In genomic region chr7:99505324-99505662, GRCh38 we compare ENCODE assay signal across 8 cellular contexts. TPM values are rescaled to one million over a fixed set of nuclear protein-coding genes. Genes with fewer than 3 reads are reported as not detected.
DNase-seq lines count a peak whose midpoint lies in the region; ATAC-seq, FAIRE-seq and TF ChIP-seq lines count a peak whose summit lies in the region.

No MANE protein-coding gene starts in this region.

- H3K36me3 Mint-ChIP-seq in natural killer cell treated with Interleukin-12 subunit alpha and Interleukin-12 subunit beta and Interleukin-15 and Interleukin-18, amount 100 ng/mL, for 72 hours, result no peaks in the 10 kb centered on the region

- H3K27ac Mint-ChIP-seq in natural killer cell treated with Interleukin-12 subunit alpha and Interleukin-12 subunit beta and Interleukin-15 and Interleukin-18, amount 100 ng/mL, for 72 hours, result peak overlapping the region; percentile 84 to 94

- no peak for TF ChIP-seq CTCF in colonic mucosa (IDR thresholded peaks at IDR 0.05)

- no peaks in the 10 kb centered on the region for H3K27me3 ChIP-seq in colonic mucosa

- DNase-seq in colonic mucosa (no peak), GM12892 (ENCODE audit: insufficient read length) (no peak), GF-D8 (lab: John Stamatoyannopoulos, UW) (no peak), HTR-8/SVneo (ENCODE audit: insufficient read length, low spot score) (no peak)
- DNase-seq in natural killer cell treated with Interleukin-12 subunit alpha and Interleukin-12 subunit beta and Interleukin-15 and Interleukin-18, amount 100 ng/mL, for 72 hours (ENCODE audit: low spot score), result no peak

- TF ChIP-seq POLR2A in GM12892 (IDR thresholded peaks at IDR 0.05; ENCODE audit: low read depth, low read length), result no peak

- H3K27me3 Mint-ChIP-seq in natural killer cell treated with Interleukin-12 subunit alpha and Interleukin-12 subunit beta and Interleukin-15 and Interleukin-18, amount 100 ng/mL, for 72 hours, result no peaks in the 10 kb centered on the region

- peaks cover 10% of the 10 kb centered on the region; the same call in 1 of the 2 replicates for H3K36me3 ChIP-seq in KOPT-K1 (ENCODE audit: insufficient read depth, low read length)
- H3K36me3 ChIP-seq in colonic mucosa, result no peaks in the 10 kb centered on the region

- intact Hi-C loops in colonic mucosa (cut with DNase I), result loop anchor here (10.0 kb wide), 1 partner anchor 50 kb away; the partner anchor contains the start of genes FAM200A and ZNF655

- peaks cover 13% of the 10 kb centered on the region for H3K4me1 ChIP-seq in colonic mucosa

- H3K27ac ChIP-seq in KOPT-K1 (ENCODE audit: low read depth, low read length, poor library complexity, severe bottlenecking) (peak overlapping the region; percentile 87), colonic mucosa (peak overlapping the region; percentile 83)

- peak overlapping the region; percentile 91 for H3K4me3 Mint-ChIP-seq in natural killer cell treated with Interleukin-12 subunit alpha and Interleukin-12 subunit beta and Interleukin-15 and Interleukin-18, amount 100 ng/mL, for 72 hours

- no peaks in the 10 kb centered on the region for H3K9me3 Mint-ChIP-seq in natural killer cell treated with Interleukin-12 subunit alpha and Interleukin-12 subunit beta and Interleukin-15 and Interleukin-18, amount 100 ng/mL, for 72 hours

- no peaks in the 10 kb centered on the region for H3K9me3 ChIP-seq in KOPT-K1 (ENCODE audit: insufficient read depth, low read length, poor library complexity, severe bottlenecking)
- no peaks in the 10 kb centered on the region for H3K9me3 ChIP-seq in colonic mucosa

- FAIRE-seq in GM12892 (lab: Jason Lieb, UNC), result no peak
- no peak for FAIRE-seq in HTR-8/SVneo (lab: Jason Lieb, UNC)

- H3K4me1 Mint-ChIP-seq in natural killer cell treated with Interleukin-12 subunit alpha and Interleukin-12 subunit beta and Interleukin-15 and Interleukin-18, amount 100 ng/mL, for 72 hours (ENCODE audit: low read depth in 2 of 2), result peaks cover 21 to 23% of the 10 kb centered on the region in 2 donors

- H3K9ac ChIP-seq in colonic mucosa (ENCODE audit: low read depth in 2 of 2, low read length in 2 of 2), result peak overlapping the region; percentile 52 to 80

- H3K4me3 ChIP-seq in colonic mucosa, result peak overlapping the region; percentile 81

- ATAC-seq in GM18519 (IDR thresholded peaks at IDR 0.05; ENCODE audit: low FRiP score, unreplicated experiment) (peak; percentile 12), GM21390 (IDR thresholded peaks at IDR 0.05; ENCODE audit: unreplicated experiment) (no peak)
- ATAC-seq in natural killer cell treated with Interleukin-12 subunit alpha and Interleukin-12 subunit beta and Interleukin-15 and Interleukin-18, amount 100 ng/mL, for 72 hours, result no peak

RNA-seq across cellular contexts. Expression of gene ZKSCAN5, which starts 0.8 kb away (rescaled TPM):
- total RNA-seq in colonic mucosa, result 1 to 10 TPM; 5.6 to 6.6 TPM
- 10 to 100 TPM; 11.5 to 13.3 TPM for total RNA-seq in natural killer cell treated with Interleukin-12 subunit alpha and Interleukin-12 subunit beta and Interleukin-15 and Interleukin-18, amount 100 ng/mL, for 72 hours
- 3.9 TPM for polyA plus RNA-seq in GM12892 (2012; ENCODE audit: missing spikeins)

RNA-seq across cellular contexts. Expression of gene ZNF394, which starts 5.2 kb away (rescaled TPM):
- 10 to 100 TPM; 26.4 to 29.8 TPM for total RNA-seq in colonic mucosa
- total RNA-seq in natural killer cell treated with Interleukin-12 subunit alpha and Interleukin-12 subunit beta and Interleukin-15 and Interleukin-18, amount 100 ng/mL, for 72 hours, result 10 to 100 TPM; 62.0 to 70.5 TPM
- 21.0 TPM for polyA plus RNA-seq in GM12892 (2012; ENCODE audit: missing spikeins)

RNA-seq across cellular contexts. Expression of gene ZNF789, which starts 32.6 kb away (rescaled TPM):
- 10 to 100 TPM in 1 of 2 donors, 1 to 10 TPM in 1; 9.0 to 23.0 TPM for total RNA-seq in colonic mucosa
- total RNA-seq in natural killer cell treated with Interleukin-12 subunit alpha and Interleukin-12 subunit beta and Interleukin-15 and Interleukin-18, amount 100 ng/mL, for 72 hours, result 10 to 100 TPM; 15.3 to 38.5 TPM
- 26.6 TPM for polyA plus RNA-seq in GM12892 (2012; ENCODE audit: missing spikeins)

RNA-seq across cellular contexts. Expression of gene ATP5MF, which starts 39.3 kb away (rescaled TPM):
- total RNA-seq in colonic mucosa, result 100 to 1,000 TPM; 392 to 534 TPM
- 100 to 1,000 TPM; 167 to 319 TPM for total RNA-seq in natural killer cell treated with Interleukin-12 subunit alpha and Interleukin-12 subunit beta and Interleukin-15 and Interleukin-18, amount 100 ng/mL, for 72 hours
- polyA plus RNA-seq in GM12892 (2012; ENCODE audit: missing spikeins), result 2,138 TPM

RNA-seq across cellular contexts. Expression of gene FAM200A, which starts 46.6 kb away (rescaled TPM):
- total RNA-seq in colonic mucosa, result 1 to 10 TPM; 4.1 to 5.0 TPM
- total RNA-seq in natural killer cell treated with Interleukin-12 subunit alpha and Interleukin-12 subunit beta and Interleukin-15 and Interleukin-18, amount 100 ng/mL, for 72 hours, result 1 to 10 TPM; 2.7 to 4.3 TPM
- polyA plus RNA-seq in GM12892 (2012; ENCODE audit: missing spikeins), result 5.3 TPM
